In genomic region chr5:131109540-131110255, GRCh38 we compare ENCODE assay signal across 8 cellular contexts. TPM values are rescaled to one million over a fixed set of nuclear protein-coding genes. Genes with fewer than 3 reads are reported as not detected.
DNase-seq lines count a peak whose midpoint lies in the region; ATAC-seq, FAIRE-seq and TF ChIP-seq lines count a peak whose summit lies in the region.

No MANE protein-coding gene starts in this region.

- no peak overlapping the region for H3K27ac ChIP-seq in C4-2B

- FAIRE-seq in frontal cortex (lab: Jason Lieb, UNC) = peak; percentile 85

- peak; percentile 53 for DNase-seq in GM13977 (ENCODE audit: low spot score)
- DNase-seq in NCI-H1417 treated with DMSO at 0.1 percent for 48 hours (lab: John Stamatoyannopoulos, UW) = peak; percentile 4
- DNase-seq in activated CD4-positive, alpha-beta T cell treated with anti-CD3 and anti-CD28 coated beads, Interleukin-2, amount 50 U/mL, for 1 hour = peak; percentile 17
- DNase-seq in frontal cortex (ENCODE audit: low spot score in 2 of 2) = peak; percentile 28 to 40
- peak; percentile 86 for DNase-seq in pons (ENCODE audit: low spot score)
- no peak for DNase-seq in activated effector memory CD4-positive, alpha-beta T cell treated with anti-CD3 and anti-CD28 coated beads, Interleukin-2, amount 50 U/mL, for 16 hours

- TF ChIP-seq CTCF in C4-2B (conservative IDR thresholded peaks at IDR 0.05) (peak; percentile 86), GM13977 (IDR thresholded peaks at IDR 0.05; ENCODE audit: extremely low read depth, insufficient read depth, missing control alignments) (peak; percentile 78)

- in situ Hi-C loops in GM13977 (cut with MboI; ENCODE audit: low pct_unique_long_range_greater_than_20kb, low sequenced_read_pairs, unreplicated experiment) = loop anchor here (25.0 kb wide), 1 partner anchor 247 kb away; no protein-coding TSS in a partner anchor

- ATAC-seq in HG02763 (IDR thresholded peaks at IDR 0.05; ENCODE audit: unreplicated experiment) = peak; percentile 78

RNA-seq across cellular contexts. Expression of gene HINT1, which starts 55.4 kb away (rescaled TPM):
- total RNA-seq in frontal cortex = 202 TPM
